In genomic region chr12:33427071-33427470, GRCh38 we compare ENCODE assay signal across 11 cellular contexts. TPM values are rescaled to one million over a fixed set of nuclear protein-coding genes. Genes with fewer than 3 reads are reported as not detected.
DNase-seq lines count a peak whose midpoint lies in the region; ATAC-seq, FAIRE-seq and TF ChIP-seq lines count a peak whose summit lies in the region.
"Had no signal": no experiment of that assay in that cellular context is flagged by ENCODE, and none has a peak within 500 bp of the region (broad histone marks: within the 10 kb centered on the region; RNA-seq: fewer than 3 reads in every experiment).

No MANE protein-coding gene starts in this region.

- H4K5ac ChIP-seq in H9 (ENCODE audit: insufficient read length, low read depth, low read length): no peak overlapping the region

- H3K36me3 ChIP-seq in bronchial epithelial cell (ENCODE audit: control insufficient read depth, insufficient read depth, low read length) (no peaks in the 10 kb centered on the region), spleen (no peaks in the 10 kb centered on the region)

- H3K4me1 ChIP-seq in H9 (ENCODE audit: insufficient read depth, low read length) (no peaks in the 10 kb centered on the region), spleen (no peaks in the 10 kb centered on the region)

- WGBS in H9 (ENCODE audit: extremely low coverage, insufficient read length, low lambda C conversion rate): no CpG with 5 or more reads among the region's 2 CpGs
- WGBS in spleen, 5 donors: 62 to 79% (median 66%) methylated on average over 2 of the region's 2 CpGs

- H3K14ac ChIP-seq in H9 (ENCODE audit: insufficient read depth, low read length): no peak overlapping the region

- no peak overlapping the region for H3K4me2 ChIP-seq in H9 (ENCODE audit: insufficient read depth, insufficient read length, low read length)

- DNase-seq in D341Med (ENCODE audit: low spot score): peak; percentile 25
- peak; percentile 52 for DNase-seq in H9
- peak; percentile 3 for DNase-seq in MV-4-11 (lab: John Stamatoyannopoulos, UW)
- peak; percentile 33 for DNase-seq in bronchial epithelial cell (ENCODE audit: low read depth)
- DNase-seq in spleen: no peak
- DNase-seq in natural killer cell treated with Interleukin-12 subunit alpha and Interleukin-12 subunit beta and Interleukin-15 and Interleukin-18, amount 100 ng/mL, for 72 hours (ENCODE audit: low spot score): no peak
- DNase-seq: activated T-cell treated with anti-CD3 and anti-CD28 coated beads, Interleukin-2, amount 50 U/mL, for 1 hour; naive thymus-derived CD8-positive, alpha-beta T cell had no signal

- H3K18ac ChIP-seq in H9 (ENCODE audit: insufficient read length, low read depth, low read length): no peak overlapping the region

- H3K4me1 Mint-ChIP-seq in H9: no peaks in the 10 kb centered on the region
- no peaks in the 10 kb centered on the region for H3K4me1 Mint-ChIP-seq in natural killer cell treated with Interleukin-12 subunit alpha and Interleukin-12 subunit beta and Interleukin-15 and Interleukin-18, amount 100 ng/mL, for 72 hours (ENCODE audit: low read depth in 2 of 2)
- H3K4me1 Mint-ChIP-seq: naive thymus-derived CD8-positive, alpha-beta T cell had no signal

- H3K9ac ChIP-seq in H9 (ENCODE audit: extremely low read depth, insufficient read length, low read length): no peak overlapping the region

- no peaks in the 10 kb centered on the region for H4K20me1 ChIP-seq in H9 (ENCODE audit: control insufficient read depth, insufficient read depth, insufficient read length)

- no peak overlapping the region for H3K56ac ChIP-seq in H9 (ENCODE audit: insufficient read length, low read depth, low read length)

- no peak overlapping the region for H3K4ac ChIP-seq in H9 (ENCODE audit: low read depth, low read length)

- ATAC-seq in HG02571 (IDR thresholded peaks at IDR 0.05; ENCODE audit: unreplicated experiment) (no peak), HG02973 (IDR thresholded peaks at IDR 0.05; ENCODE audit: unreplicated experiment) (no peak)
- ATAC-seq in natural killer cell treated with Interleukin-12 subunit alpha and Interleukin-12 subunit beta and Interleukin-15 and Interleukin-18, amount 100 ng/mL, for 72 hours: no peak
- ATAC-seq: naive thymus-derived CD8-positive, alpha-beta T cell had no signal

- H3K27me3 ChIP-seq in H9 (ENCODE audit: insufficient read depth, low read length) (no peaks in the 10 kb centered on the region), bronchial epithelial cell (ENCODE audit: control insufficient read depth, insufficient read depth, low read length) (no peaks in the 10 kb centered on the region), spleen (replicated peaks in 1 of 7) (no peaks in the 10 kb centered on the region)

- no peak overlapping the region for H3K4me3 Mint-ChIP-seq in H9
- no peak overlapping the region for H3K4me3 Mint-ChIP-seq in natural killer cell treated with Interleukin-12 subunit alpha and Interleukin-12 subunit beta and Interleukin-15 and Interleukin-18, amount 100 ng/mL, for 72 hours
- H3K4me3 Mint-ChIP-seq: naive thymus-derived CD8-positive, alpha-beta T cell had no signal

- no peak overlapping the region for H4K91ac ChIP-seq in H9 (ENCODE audit: insufficient read length, low read depth, low read length)

- H3K79me2 ChIP-seq in H9 (ENCODE audit: insufficient read depth, low read length): no peaks in the 10 kb centered on the region

- H3K9me3 ChIP-seq in H9 (ENCODE audit: control insufficient read depth, low read depth, low read length): no peaks in the 10 kb centered on the region
- H3K9me3 ChIP-seq in spleen: no peaks in the 10 kb centered on the region

- H3T11ph ChIP-seq in H9 (ENCODE audit: low read length): no peak overlapping the region

- H2BK5ac ChIP-seq in H9 (ENCODE audit: insufficient read length, low read length): no peak overlapping the region

- no peaks in the 10 kb centered on the region for H3K9me3 Mint-ChIP-seq in H9
- peaks cover 3% of the 10 kb centered on the region for H3K9me3 Mint-ChIP-seq in natural killer cell treated with Interleukin-12 subunit alpha and Interleukin-12 subunit beta and Interleukin-15 and Interleukin-18, amount 100 ng/mL, for 72 hours

- no peaks in the 10 kb centered on the region for H3K23me2 ChIP-seq in H9 (ENCODE audit: insufficient read length, low read depth, low read length, poor library complexity, severe bottlenecking)

- no peaks in the 10 kb centered on the region for H3K36me3 Mint-ChIP-seq in H9 (ENCODE audit: insufficient read depth in 1 of 3, low read depth in 3 of 3)
- H3K36me3 Mint-ChIP-seq in natural killer cell treated with Interleukin-12 subunit alpha and Interleukin-12 subunit beta and Interleukin-15 and Interleukin-18, amount 100 ng/mL, for 72 hours: no peaks in the 10 kb centered on the region

- intact Hi-C loops in spleen (cut with DNase I; ENCODE audit: low total_unique reads): no loop called here

- H4K8ac ChIP-seq in H9 (replicated peaks; ENCODE audit: insufficient read length, low read depth, low read length): no peak overlapping the region

- no peak overlapping the region for H2AFZ ChIP-seq in H9 (ENCODE audit: low read length)

- no peaks in the 10 kb centered on the region for H3K79me1 ChIP-seq in H9 (ENCODE audit: insufficient read depth, low read depth, low read length, poor library complexity, severe bottlenecking)

- no peak overlapping the region for H3K27ac Mint-ChIP-seq in H9
- H3K27ac Mint-ChIP-seq in natural killer cell treated with Interleukin-12 subunit alpha and Interleukin-12 subunit beta and Interleukin-15 and Interleukin-18, amount 100 ng/mL, for 72 hours: no peak overlapping the region
- H3K27ac Mint-ChIP-seq: naive thymus-derived CD8-positive, alpha-beta T cell had no signal

- H2BK12ac ChIP-seq in H9 (ENCODE audit: insufficient read length, low read depth, low read length): no peak overlapping the region

- no peak overlapping the region for H2BK20ac ChIP-seq in H9 (ENCODE audit: low read depth, low read length, poor library complexity, severe bottlenecking)

- no peak overlapping the region for H3K23ac ChIP-seq in H9 (ENCODE audit: insufficient read length, low read depth, low read length)

- H2BK15ac ChIP-seq in H9 (ENCODE audit: low read depth, low read length): no peak overlapping the region

- H3K27me3 Mint-ChIP-seq in H9 (ENCODE audit: low read depth): no peaks in the 10 kb centered on the region
- H3K27me3 Mint-ChIP-seq in natural killer cell treated with Interleukin-12 subunit alpha and Interleukin-12 subunit beta and Interleukin-15 and Interleukin-18, amount 100 ng/mL, for 72 hours: no peaks in the 10 kb centered on the region
- H3K27me3 Mint-ChIP-seq: naive thymus-derived CD8-positive, alpha-beta T cell had no signal

- TF ChIP-seq POLR2A in spleen (IDR thresholded peaks at IDR 0.05): no peak

- TF ChIP-seq CTCF in H9 (conservative IDR thresholded peaks at IDR 0.05): peak; percentile 77
- peak; percentile 43 for TF ChIP-seq CTCF in bronchial epithelial cell (IDR thresholded peaks at IDR 0.05; ENCODE audit: insufficient read depth, low read length, severe bottlenecking)
- TF ChIP-seq CTCF in spleen (IDR thresholded peaks at IDR 0.05 in 8 of 11, conservative IDR thresholded peaks at IDR 0.05 in 3 of 11): no peak

- no peak overlapping the region for H2BK120ac ChIP-seq in H9 (ENCODE audit: low read depth, low read length, poor library complexity, severe bottlenecking)

- H3K4me3 ChIP-seq in bronchial epithelial cell (ENCODE audit: low read depth, low read length) (no peak overlapping the region), spleen (no peak overlapping the region)

- no peak for FAIRE-seq in bronchial epithelial cell (lab: Jason Lieb, UNC)
- FAIRE-seq: endometrium had no signal

- no peak overlapping the region for H3K27ac ChIP-seq in H9 (ENCODE audit: insufficient read length, low read depth, low read length)
- no peak overlapping the region for H3K27ac ChIP-seq in spleen

- H2AK5ac ChIP-seq in H9 (ENCODE audit: insufficient read length, low read length): no peak overlapping the region

RNA-seq across cellular contexts. Expression of gene SYT10, which starts 12.5 kb away (rescaled TPM):
- total RNA-seq in H9 (2021): 0.70 and 0.72 TPM in 2 replicates
- not detected in 2 replicates for total RNA-seq in bronchial epithelial cell
- total RNA-seq in spleen: not detected
- polyA plus RNA-seq in spleen: under 1 TPM in 1 of 3 donors, not detected in 2; 0.03 TPM
- not detected for total RNA-seq in natural killer cell treated with Interleukin-12 subunit alpha and Interleukin-12 subunit beta and Interleukin-15 and Interleukin-18, amount 100 ng/mL, for 72 hours
- total RNA-seq: naive thymus-derived CD8-positive, alpha-beta T cell had no signal
- polyA plus RNA-seq: naive thymus-derived CD8-positive, alpha-beta T cell had no signal

Comparison
In these comparisons a context has a peak if more than half of its experiments do, and no peak if none do; other contexts are left out.
1. DNase-seq: peak in D341Med (single experiment), H9 (single experiment), MV-4-11 (single experiment) and bronchial epithelial cell (single experiment); none in spleen (single experiment) and natural killer cell treated with Interleukin-12 subunit alpha and Interleukin-12 subunit beta and Interleukin-15 and Interleukin-18, amount 100 ng/mL, for 72 hours (single experiment).
2. CTCF ChIP-seq: peak in H9 (single experiment) and bronchial epithelial cell (single experiment); none in spleen (0 of 11).